Comparison of ENCODE assay signal across 1 cellular context in genomic region chr12:52165096-52165855, GRCh38.
TF ChIP-seq lines count a peak whose summit lies in the region.

No MANE protein-coding gene starts in this region.

TF ChIP-seq in GM23338, 12 proteins besides CTCF, POLR2A, EP300 and RAD21:
- TF ChIP-seq, protein P1, sequence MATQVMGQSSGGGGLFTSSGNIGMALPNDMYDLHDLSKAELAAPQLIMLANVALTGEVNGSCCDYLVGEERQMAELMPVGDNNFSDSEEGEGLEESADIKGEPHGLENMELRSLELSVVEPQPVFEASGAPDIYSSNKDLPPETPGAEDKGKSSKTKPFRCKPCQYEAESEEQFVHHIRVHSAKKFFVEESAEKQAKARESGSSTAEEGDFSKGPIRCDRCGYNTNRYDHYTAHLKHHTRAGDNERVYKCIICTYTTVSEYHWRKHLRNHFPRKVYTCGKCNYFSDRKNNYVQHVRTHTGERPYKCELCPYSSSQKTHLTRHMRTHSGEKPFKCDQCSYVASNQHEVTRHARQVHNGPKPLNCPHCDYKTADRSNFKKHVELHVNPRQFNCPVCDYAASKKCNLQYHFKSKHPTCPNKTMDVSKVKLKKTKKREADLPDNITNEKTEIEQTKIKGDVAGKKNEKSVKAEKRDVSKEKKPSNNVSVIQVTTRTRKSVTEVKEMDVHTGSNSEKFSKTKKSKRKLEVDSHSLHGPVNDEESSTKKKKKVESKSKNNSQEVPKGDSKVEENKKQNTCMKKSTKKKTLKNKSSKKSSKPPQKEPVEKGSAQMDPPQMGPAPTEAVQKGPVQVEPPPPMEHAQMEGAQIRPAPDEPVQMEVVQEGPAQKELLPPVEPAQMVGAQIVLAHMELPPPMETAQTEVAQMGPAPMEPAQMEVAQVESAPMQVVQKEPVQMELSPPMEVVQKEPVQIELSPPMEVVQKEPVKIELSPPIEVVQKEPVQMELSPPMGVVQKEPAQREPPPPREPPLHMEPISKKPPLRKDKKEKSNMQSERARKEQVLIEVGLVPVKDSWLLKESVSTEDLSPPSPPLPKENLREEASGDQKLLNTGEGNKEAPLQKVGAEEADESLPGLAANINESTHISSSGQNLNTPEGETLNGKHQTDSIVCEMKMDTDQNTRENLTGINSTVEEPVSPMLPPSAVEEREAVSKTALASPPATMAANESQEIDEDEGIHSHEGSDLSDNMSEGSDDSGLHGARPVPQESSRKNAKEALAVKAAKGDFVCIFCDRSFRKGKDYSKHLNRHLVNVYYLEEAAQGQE (IDR thresholded peaks at IDR 0.05; ENCODE audit: unreplicated experiment): no peak
- TF ChIP-seq ZNF462 (CRISPR knock-in tag; IDR thresholded peaks at IDR 0.05): no peak
- no peak for TF ChIP-seq ZNF331 (CRISPR knock-in tag; IDR thresholded peaks at IDR 0.05; ENCODE audit: low read depth)
